ENCODE assay signal across 34 cellular contexts in the genomic region with DNA sequence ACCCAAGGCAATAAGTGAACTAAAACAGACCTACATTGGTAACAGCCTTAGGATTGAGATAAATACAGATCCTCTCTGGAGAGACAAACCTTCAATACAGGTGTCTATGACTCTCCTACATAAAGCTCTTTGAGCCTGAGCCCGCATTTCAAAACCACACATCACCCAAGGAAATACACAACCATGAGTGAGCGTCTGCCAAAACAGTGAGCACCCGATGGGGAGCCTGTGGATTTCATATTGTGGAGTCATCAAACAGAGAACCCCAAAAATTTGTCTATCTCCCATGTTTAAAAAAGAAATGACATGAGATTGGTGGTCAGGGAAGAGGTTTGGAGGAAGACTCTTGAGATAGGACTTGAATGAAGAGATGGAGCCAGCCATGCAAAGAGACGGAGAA.
"Had no signal": no experiment of that assay in that cellular context is flagged by ENCODE, and none has a peak within 500 bp of the region (broad histone marks: within the 10 kb centered on the region; RNA-seq: fewer than 3 reads in every experiment).

No MANE protein-coding gene starts in this region.

- H3K36me3 ChIP-seq: MG63 had no signal

- DNase-seq: Karpas-422, Kasumi-1, MG63, MM.1S, MV-4-11, NCI-H1048, NCI-H1092, NCI-H1092 treated with DMSO at 0.1 percent for 48 hours, NCI-H1105, NCI-H1105 treated with DMSO at 0.1 percent for 48 hours, NCI-H1417, NCI-H1417 treated with DMSO at 0.1 percent for 48 hours, NCI-H1436, NCI-H1436 treated with DMSO at 0.1 percent for 48 hours, NCI-H146, NCI-H1694, NCI-H1694 treated with DMSO at 0.1 percent for 48 hours, NCI-H187, NCI-H187 treated with DMSO at 0.1 percent for 48 hours, NCI-H1930, NCI-H2029, NCI-H2029 treated with DMSO at 0.1 percent for 48 hours, NCI-H2081, NCI-H2081 treated with DMSO at 0.1 percent for 48 hours, NCI-H2107, NCI-H2171, NCI-H2171 treated with DMSO at 0.1 percent for 48 hours, NCI-H2227 treated with DMSO at 0.1 percent for 48 hours, NCI-H226, NCI-H345, NCI-H446, NCI-H446 treated with DMSO at 0.1 percent for 48 hours, NCI-H510A, NCI-H510A treated with DMSO at 0.1 percent for 48 hours had no signal

- H3K9me3 ChIP-seq: MG63 had no signal

- H3K27me3 ChIP-seq: MG63 had no signal

- H3K4me3 ChIP-seq: MG63 had no signal
